ENCODE assay signal across 30 cellular contexts in the genomic region with DNA sequence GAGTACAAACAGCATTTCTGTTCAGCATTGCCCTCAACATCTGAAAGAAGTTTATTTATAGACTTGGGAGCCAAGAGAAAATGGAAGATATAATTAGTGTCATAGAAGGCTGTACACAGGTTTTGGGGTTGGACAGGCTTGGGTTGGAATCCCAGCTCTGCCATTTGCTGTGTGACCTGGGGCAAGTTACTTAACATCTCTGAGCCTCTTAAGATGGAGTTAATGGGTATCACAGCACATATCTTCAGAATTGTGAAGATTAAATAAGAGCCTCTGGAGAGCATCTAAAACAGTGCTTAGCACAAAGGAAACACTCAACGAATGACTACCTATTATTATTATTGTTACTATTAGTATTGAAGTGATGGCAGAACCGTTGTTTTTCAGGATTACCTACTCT. TPM values are rescaled to one million over a fixed set of nuclear protein-coding genes. Genes with fewer than 3 reads are reported as not detected.
"Had no signal": no experiment of that assay in that cellular context is flagged by ENCODE, and none has a peak within 500 bp of the region (broad histone marks: within the 10 kb centered on the region; RNA-seq: fewer than 3 reads in every experiment).

No MANE protein-coding gene starts in this region.

- H3K4me1 ChIP-seq: stomach, suprapubic skin, testis, thyroid gland, tibial artery, tibial nerve, transverse colon, upper lobe of left lung, upper lobe of right lung, uterus, vagina had no signal

- FAIRE-seq: urothelium cell line had no signal

- H3K27ac ChIP-seq: stomach, suprapubic skin, testis, thoracic aorta, thyroid gland, tibial artery, tibial nerve, transverse colon, upper lobe of left lung, upper lobe of right lung, uterus, vagina had no signal

- DNase-seq: stimulated activated CD4-positive, alpha-beta T cell treated with anti-CD3 and anti-CD28 coated beads, Interleukin-2, amount 100 ng/mL, for 48 hours; stimulated activated CD4-positive, alpha-beta T cell treated with anti-CD3 and anti-CD28 coated beads, Interleukin-4, amount 100 ng/mL, for 1 hour; stimulated activated CD4-positive, alpha-beta T cell treated with anti-CD3 and anti-CD28 coated beads, Interleukin-4, amount 100 ng/mL, for 24 hours; stimulated activated CD4-positive, alpha-beta T cell treated with anti-CD3 and anti-CD28 coated beads, Interleukin-4, amount 100 ng/mL, for 4 hours; stimulated activated CD8-positive, alpha-beta memory T cell treated with anti-CD3 and anti-CD28 coated beads, Interleukin-4, amount 100 ng/mL, for 48 hours; stimulated activated naive B cell treated with anti-CD40 and anti-IgM and Interleukin-4, amounts not matched to agents 10 μg/mL and 1 μg/mL and 100 μg/mL, for 72 hours; stimulated activated naive CD4-positive, alpha-beta T cell; stimulated activated naive CD4-positive, alpha-beta T cell treated with Interleukin-2 at 50 U/mL for 16 hours; stimulated activated naive CD8-positive, alpha-beta T cell treated with anti-CD3 and anti-CD28 coated beads, Interleukin-15, amount 100 ng/mL, for 72 hours; stimulated activated naive CD8-positive, alpha-beta T cell treated with anti-CD3 and anti-CD28 coated beads, Interleukin-15, Interleukin-2, amounts not matched to agents 100 U/mL and 50 U/mL, for 24 hours; stomach; substantia nigra; testis; thyroid gland; tibial artery; transverse colon; trophoblast cell; upper lobe of left lung; upper lobe of right lung; uterus had no signal

- H3K36me3 ChIP-seq: stomach, suprapubic skin, thoracic aorta, thyroid gland, tibial artery, tibial nerve, transverse colon, upper lobe of left lung, upper lobe of right lung, uterus, vagina had no signal

- ATAC-seq: stimulated activated effector memory CD8-positive, alpha-beta T cell treated with anti-CD3 and anti-CD28 coated beads, Interleukin-12 subunit alpha, Interleukin-12 subunit beta, amount 100 ng/mL, for 72 hours; stimulated activated memory B cell treated with anti-CD40 and anti-IgM and Interleukin-4, amounts not matched to agents 10 μg/mL and 1 μg/mL and 100 μg/mL, for 72 hours; stimulated activated naive B cell treated with anti-CD40 and anti-IgM and Interleukin-4, amounts not matched to agents 10 μg/mL and 1 μg/mL and 100 μg/mL, for 72 hours; stimulated activated naive CD8-positive, alpha-beta T cell treated with anti-CD3 and anti-CD28 coated beads, Interleukin-15, amount 100 ng/mL, for 72 hours; stimulated activated naive CD8-positive, alpha-beta T cell treated with anti-CD3 and anti-CD28 coated beads, Interleukin-15, Interleukin-2, amounts not matched to agents 100 U/mL and 50 U/mL, for 24 hours; upper lobe of right lung had no signal

- H3K4me3 ChIP-seq: stomach, suprapubic skin, testis, thoracic aorta, thyroid gland, tibial artery, tibial nerve, transverse colon, upper lobe of left lung, upper lobe of right lung, uterus, vagina had no signal

- H3K27me3 ChIP-seq: testis, thyroid gland, upper lobe of left lung, vagina had no signal

- H3K9me3 ChIP-seq: stomach, suprapubic skin, testis, thoracic aorta, thyroid gland, transverse colon, upper lobe of left lung, upper lobe of right lung, uterus, vagina had no signal

RNA-seq across cellular contexts. Expression of gene CACNG2, which starts 12.1 kb away (rescaled TPM):
- total RNA-seq: stomach, subcutaneous adipose tissue, suprapubic skin, thoracic aorta, thyroid gland, tibial nerve, transverse colon, upper lobe of left lung, upper lobe of right lung, ureter, urinary bladder, uterus, vagina had no signal
- polyA plus RNA-seq: stomach, urinary bladder had no signal
